Comparison of ENCODE assay signal across 9 cellular contexts in genomic region chr3:98734311-98734710, GRCh38. TPM values are rescaled to one million over a fixed set of nuclear protein-coding genes. Genes with fewer than 3 reads are reported as not detected.
DNase-seq lines count a peak whose midpoint lies in the region; ATAC-seq and TF ChIP-seq lines count a peak whose summit lies in the region.
"Had no signal": no experiment of that assay in that cellular context is flagged by ENCODE, and none has a peak within 500 bp of the region (broad histone marks: within the 10 kb centered on the region; RNA-seq: fewer than 3 reads in every experiment).

No MANE protein-coding gene starts in this region.

- peak overlapping the region; percentile 62 to 83 (median 73) for H3K4me3 Mint-ChIP-seq in T-cell
- no peak overlapping the region for H3K4me3 Mint-ChIP-seq in activated T-cell treated with anti-CD3 and anti-CD28 coated beads, Interleukin-2, amount 50 U/mL, for 24 hours

- intact Hi-C loops in gastrocnemius medialis (cut with DNase I; ENCODE audit: low total_unique reads), result loop anchor here (10.0 kb wide), 1 partner anchor 140 kb away; the partner anchor contains the start of gene CPOX

- DNase-seq in GM12864 (ENCODE audit: low read depth) (no peak), T-cell (no peak), fibroblast of villous mesenchyme (ENCODE audit: low read depth) (peak; percentile 43), gastrocnemius medialis (no peak), NCI-H1436 (lab: John Stamatoyannopoulos, UW) (no peak), WERI-Rb-1 (no peak)
- DNase-seq in activated T-cell treated with anti-CD3 and anti-CD28 coated beads, Interleukin-2, amount 50 U/mL, for 24 hours, result no peak

- peaks cover 58 to 67% of the 10 kb centered on the region in 2 donors for H3K27me3 Mint-ChIP-seq in T-cell
- peaks cover 74% of the 10 kb centered on the region for H3K27me3 Mint-ChIP-seq in activated T-cell treated with anti-CD3 and anti-CD28 coated beads, Interleukin-2, amount 50 U/mL, for 24 hours

- H3K27ac ChIP-seq in gastrocnemius medialis (peak overlapping the region in 1 of 4 donors; percentile 90), WERI-Rb-1 (no peak overlapping the region)

- TF ChIP-seq POLR2A in gastrocnemius medialis (IDR thresholded peaks at IDR 0.05), result no peak

- no peak overlapping the region for H3K27ac Mint-ChIP-seq in T-cell
- H3K27ac Mint-ChIP-seq in activated T-cell treated with anti-CD3 and anti-CD28 coated beads, Interleukin-2, amount 50 U/mL, for 24 hours, result no peak overlapping the region

- no peak for TF ChIP-seq CTCF in GM12864 (IDR thresholded peaks at IDR 0.05; ENCODE audit: low read depth, low read length, missing control alignments)
- TF ChIP-seq CTCF in fibroblast of villous mesenchyme (IDR thresholded peaks at IDR 0.05; ENCODE audit: insufficient read depth, low read depth, low read length), result no peak
- TF ChIP-seq CTCF in gastrocnemius medialis (IDR thresholded peaks at IDR 0.05 in 4 of 5, conservative IDR thresholded peaks at IDR 0.05 in 1 of 5), result no peak
- no peak for TF ChIP-seq CTCF in WERI-Rb-1 (IDR thresholded peaks at IDR 0.05; ENCODE audit: low read depth, low read length)

- H3K4me3 ChIP-seq in GM12864 (ENCODE audit: low read depth, low read length) (peak overlapping the region; percentile 60), fibroblast of villous mesenchyme (ENCODE audit: low read depth, low read length) (peak overlapping the region; percentile 68), gastrocnemius medialis (peak overlapping the region; percentile 77 to 97 (median 83)), WERI-Rb-1 (ENCODE audit: low read depth, low read length) (no peak overlapping the region)

- H3K4me1 ChIP-seq in gastrocnemius medialis, result peaks cover 7 to 10% of the 10 kb centered on the region in 2 donors

- in situ Hi-C loops in gastrocnemius medialis (cut with MboI; ENCODE audit: low sequenced_read_pairs in 4 of 4), result no loop called here

- no peaks in the 10 kb centered on the region for H3K9me3 ChIP-seq in gastrocnemius medialis
- no peaks in the 10 kb centered on the region for H3K9me3 ChIP-seq in WERI-Rb-1 (ENCODE audit: severe bottlenecking)

- ATAC-seq in T-cell (replicated peaks in 1 of 4), result no peak
- ATAC-seq in gastrocnemius medialis, result no peak
- no peak for ATAC-seq in HG02973 (IDR thresholded peaks at IDR 0.05; ENCODE audit: unreplicated experiment)

- no peaks in the 10 kb centered on the region for H3K27me3 ChIP-seq in gastrocnemius medialis
- H3K27me3 ChIP-seq in WERI-Rb-1 (ENCODE audit: insufficient read depth, low read depth, severe bottlenecking), result peaks cover 17% of the 10 kb centered on the region

- peaks cover 15 to 20% (median 18%) of the 10 kb centered on the region in 3 donors for H3K4me1 Mint-ChIP-seq in T-cell
- peaks cover 23% of the 10 kb centered on the region for H3K4me1 Mint-ChIP-seq in activated T-cell treated with anti-CD3 and anti-CD28 coated beads, Interleukin-2, amount 50 U/mL, for 24 hours (ENCODE audit: low read depth)

- no peaks in the 10 kb centered on the region for H3K36me3 Mint-ChIP-seq in T-cell
- no peaks in the 10 kb centered on the region for H3K36me3 Mint-ChIP-seq in activated T-cell treated with anti-CD3 and anti-CD28 coated beads, Interleukin-2, amount 50 U/mL, for 24 hours (ENCODE audit: low read depth)

- CTCF ChIA-PET in T-cell (lab: Charles Lee), result no interaction called here

- H3K36me3 ChIP-seq in gastrocnemius medialis (no peaks in the 10 kb centered on the region), WERI-Rb-1 (no peaks in the 10 kb centered on the region)

- POLR2A ChIA-PET in T-cell (lab: Charles Lee), result no interaction called here

- H3K9me3 Mint-ChIP-seq in T-cell, result no peaks in the 10 kb centered on the region
- H3K9me3 Mint-ChIP-seq in activated T-cell treated with anti-CD3 and anti-CD28 coated beads, Interleukin-2, amount 50 U/mL, for 24 hours, result no peaks in the 10 kb centered on the region

RNA-seq across cellular contexts. Expression of gene ST3GAL6, which starts 28.8 kb away (rescaled TPM):
- total RNA-seq in T-cell (1 to 10 TPM in 1 of 5 donors, under 1 TPM in 2, not detected in 2; 0.55 to 1.0 (median 0.55) TPM), fibroblast of villous mesenchyme (3.9 and 5.2 TPM in 2 replicates), gastrocnemius medialis (10 to 100 TPM in 2 of 4 donors, 1 to 10 TPM in 2; 7.4 to 15.0 (median 11.3) TPM)
- total RNA-seq: T-helper 1 cell treated with Interleukin-12 subunit alpha and Interleukin-12 subunit beta and Interleukin-4 antibody, amounts not matched to agents 30 ng/mL and 1 ng/mL, for 36 hours had no signal
